Comparison of ENCODE assay signal across 27 cellular contexts in the genomic region with DNA sequence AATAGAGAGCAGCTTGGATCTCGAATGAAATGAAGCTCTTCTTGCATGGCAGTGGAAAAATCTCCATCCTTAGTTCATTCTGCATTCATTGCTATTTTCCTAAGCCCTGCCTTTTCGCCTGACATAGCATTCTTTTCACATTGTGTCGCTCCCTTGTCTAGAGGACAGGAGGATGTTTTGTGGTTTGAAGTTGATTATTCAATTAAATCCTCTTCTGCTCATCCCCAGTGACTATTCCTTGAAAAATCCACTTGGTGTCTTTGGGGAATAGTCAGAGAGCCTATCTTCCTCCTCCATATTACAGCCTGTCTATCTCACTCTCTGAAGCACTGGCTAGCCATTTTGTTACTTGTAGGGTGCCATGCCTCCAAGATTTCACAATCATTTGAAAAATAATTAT.
DNase-seq lines count a peak whose midpoint lies in the region; ATAC-seq, FAIRE-seq and TF ChIP-seq lines count a peak whose summit lies in the region.
"Had no signal": no experiment of that assay in that cellular context is flagged by ENCODE, and none has a peak within 500 bp of the region (broad histone marks: within the 10 kb centered on the region; RNA-seq: fewer than 3 reads in every experiment).

No MANE protein-coding gene starts in this region.

- no peaks in the 10 kb centered on the region for H3K36me3 Mint-ChIP-seq in HFFc6 (ENCODE audit: low read depth)
- H3K36me3 Mint-ChIP-seq in natural killer cell treated with Interleukin-12 subunit alpha and Interleukin-12 subunit beta and Interleukin-15 and Interleukin-18, amount 100 ng/mL, for 72 hours = no peaks in the 10 kb centered on the region
- no peaks in the 10 kb centered on the region for H3K36me3 Mint-ChIP-seq in CD4-positive, alpha-beta T cell (ENCODE audit: low read depth)

- H3K4me3 Mint-ChIP-seq in HFFc6 = no peak overlapping the region
- H3K4me3 Mint-ChIP-seq in natural killer cell treated with Interleukin-12 subunit alpha and Interleukin-12 subunit beta and Interleukin-15 and Interleukin-18, amount 100 ng/mL, for 72 hours = no peak overlapping the region
- no peak overlapping the region for H3K4me3 Mint-ChIP-seq in CD4-positive, alpha-beta T cell
- H3K4me3 Mint-ChIP-seq: activated CD4-positive, alpha-beta T cell treated with anti-CD3 and anti-CD28 coated beads, Interleukin-2, amount 10 ng/mL, durations not matched to agents 7 days and 5 days; activated naive CD8-positive, alpha-beta T cell treated with anti-CD3 and anti-CD28 coated beads, Interleukin-2, amount 50 U/mL, for 24 hours; naive thymus-derived CD4-positive, alpha-beta T cell; stimulated activated naive CD8-positive, alpha-beta T cell treated with anti-CD3 and anti-CD28 coated beads, Interleukin-15, Interleukin-2, amounts not matched to agents 100 ng/mL and 50 ng/mL, for 24 hours; T-cell had no signal

- H3K27ac ChIP-seq in brain microvascular endothelial cell = no peak overlapping the region
- H3K27ac ChIP-seq in keratinocyte (ENCODE audit: control insufficient read depth, insufficient read depth, low read length) = no peak overlapping the region
- H3K27ac ChIP-seq in esophagus muscularis mucosa (replicated peaks in 1 of 4) = no peak overlapping the region
- H3K27ac ChIP-seq in CD4-positive, alpha-beta T cell (ENCODE audit: low read depth, low read length) = no peak overlapping the region
- H3K27ac ChIP-seq: A549, cardiac muscle cell, pancreas had no signal

- H3K9ac ChIP-seq in keratinocyte (ENCODE audit: control insufficient read depth, extremely low read depth, insufficient read depth, low read length) = no peak overlapping the region

- H3K9me3 ChIP-seq in keratinocyte (ENCODE audit: control insufficient read depth, low read depth, low read length) (no peaks in the 10 kb centered on the region), esophagus muscularis mucosa (no peaks in the 10 kb centered on the region)
- H3K9me3 ChIP-seq in CD4-positive, alpha-beta T cell (ENCODE audit: control insufficient read depth, low read length) = no peaks in the 10 kb centered on the region
- H3K9me3 ChIP-seq: A549, pancreas had no signal

- no peaks in the 10 kb centered on the region for H3K4me1 ChIP-seq in keratinocyte (ENCODE audit: control insufficient read depth, extremely low read depth, insufficient read depth, low read length)
- H3K4me1 ChIP-seq in esophagus muscularis mucosa = no peaks in the 10 kb centered on the region
- H3K4me1 ChIP-seq: A549, pancreas had no signal

- H3K27me3 Mint-ChIP-seq in HFFc6 (ENCODE audit: insufficient read depth) = peaks cover 6% of the 10 kb centered on the region; the same call in 1 of the 2 replicates
- peaks cover 0 to 2% of the 10 kb centered on the region in 2 donors for H3K27me3 Mint-ChIP-seq in natural killer cell treated with Interleukin-12 subunit alpha and Interleukin-12 subunit beta and Interleukin-15 and Interleukin-18, amount 100 ng/mL, for 72 hours
- no peaks in the 10 kb centered on the region for H3K27me3 Mint-ChIP-seq in CD4-positive, alpha-beta T cell
- H3K27me3 Mint-ChIP-seq: activated CD4-positive, alpha-beta T cell treated with anti-CD3 and anti-CD28 coated beads, Interleukin-2, amount 10 ng/mL, durations not matched to agents 7 days and 5 days; activated naive CD8-positive, alpha-beta T cell treated with anti-CD3 and anti-CD28 coated beads, Interleukin-2, amount 50 U/mL, for 24 hours; naive thymus-derived CD4-positive, alpha-beta T cell; stimulated activated naive CD8-positive, alpha-beta T cell treated with anti-CD3 and anti-CD28 coated beads, Interleukin-15, Interleukin-2, amounts not matched to agents 100 ng/mL and 50 ng/mL, for 24 hours; T-cell had no signal

- POLR2A ChIA-PET in CD4-positive, alpha-beta T cell (lab: Charles Lee) = no interaction called here

- no peaks in the 10 kb centered on the region for H4K20me1 ChIP-seq in keratinocyte (ENCODE audit: control insufficient read depth, extremely low read depth, insufficient read depth, low read length)

- ATAC-seq in omental fat pad (ENCODE audit: low FRiP score) = no peak
- no peak for ATAC-seq in natural killer cell treated with Interleukin-12 subunit alpha and Interleukin-12 subunit beta and Interleukin-15 and Interleukin-18, amount 100 ng/mL, for 72 hours
- ATAC-seq in CD4-positive, alpha-beta T cell (ENCODE audit: poor library complexity) = no peak
- ATAC-seq: A549; activated naive CD8-positive, alpha-beta T cell treated with anti-CD3 and anti-CD28 coated beads, Interleukin-2, amount 50 U/mL, for 24 hours; naive thymus-derived CD4-positive, alpha-beta T cell; pancreas; T-cell had no signal

- intact Hi-C loops in esophagus muscularis mucosa (cut with DNase I) = no loop called here
- intact Hi-C loops in CD4-positive, alpha-beta T cell (cut with DNase I, micrococcal nuclease) = no loop called here

- no peak overlapping the region for H3K4me2 ChIP-seq in keratinocyte (ENCODE audit: control insufficient read depth, extremely low read depth, insufficient read depth, low read depth, low read length)
- H3K4me2 ChIP-seq: A549 had no signal

- TF ChIP-seq CTCF in HFFc6 (IDR thresholded peaks at IDR 0.05) = no peak
- TF ChIP-seq CTCF in brain microvascular endothelial cell (IDR thresholded peaks at IDR 0.05; ENCODE audit: low read depth, low read length, missing control alignments) = no peak
- no peak for TF ChIP-seq CTCF in keratinocyte (optimal IDR thresholded peaks at IDR 0.05 in 1 of 3, IDR thresholded peaks at IDR 0.05 in 1 of 3, conservative IDR thresholded peaks at IDR 0.05 in 1 of 3; ENCODE audit: extremely low read depth in 1 of 3, insufficient read depth in 2 of 3, low read length in 3 of 3)
- TF ChIP-seq CTCF in omental fat pad (IDR thresholded peaks at IDR 0.05) = no peak
- TF ChIP-seq CTCF in esophagus muscularis mucosa (IDR thresholded peaks at IDR 0.05) = no peak
- no peak for TF ChIP-seq CTCF in CD4-positive, alpha-beta T cell (IDR thresholded peaks at IDR 0.05)

- H2AFZ ChIP-seq in keratinocyte (ENCODE audit: control insufficient read depth, low read length) = no peak overlapping the region

- no peak overlapping the region for H3K27ac Mint-ChIP-seq in HFFc6
- no peak overlapping the region for H3K27ac Mint-ChIP-seq in natural killer cell treated with Interleukin-12 subunit alpha and Interleukin-12 subunit beta and Interleukin-15 and Interleukin-18, amount 100 ng/mL, for 72 hours
- H3K27ac Mint-ChIP-seq in CD4-positive, alpha-beta T cell = no peak overlapping the region
- H3K27ac Mint-ChIP-seq: activated CD4-positive, alpha-beta T cell treated with anti-CD3 and anti-CD28 coated beads, Interleukin-2, amount 10 ng/mL, durations not matched to agents 7 days and 5 days; activated naive CD8-positive, alpha-beta T cell treated with anti-CD3 and anti-CD28 coated beads, Interleukin-2, amount 50 U/mL, for 24 hours; naive thymus-derived CD4-positive, alpha-beta T cell; stimulated activated naive CD8-positive, alpha-beta T cell treated with anti-CD3 and anti-CD28 coated beads, Interleukin-15, Interleukin-2, amounts not matched to agents 100 ng/mL and 50 ng/mL, for 24 hours; T-cell had no signal

- H3K27me3 ChIP-seq in brain microvascular endothelial cell (replicated peaks) = no peaks in the 10 kb centered on the region
- H3K27me3 ChIP-seq in keratinocyte (ENCODE audit: control insufficient read depth, extremely low read depth, insufficient read depth, low read length) = no peaks in the 10 kb centered on the region
- H3K27me3 ChIP-seq in esophagus muscularis mucosa = no peaks in the 10 kb centered on the region
- no peaks in the 10 kb centered on the region for H3K27me3 ChIP-seq in CD4-positive, alpha-beta T cell (ENCODE audit: control insufficient read depth, insufficient read depth, low read length)
- H3K27me3 ChIP-seq: cardiac muscle cell, dorsolateral prefrontal cortex, pancreas had no signal

- no peak for TF ChIP-seq POLR2A in esophagus muscularis mucosa (IDR thresholded peaks at IDR 0.05; ENCODE audit: low read depth)

- H3K4me3 ChIP-seq in brain microvascular endothelial cell (ENCODE audit: low read depth, low read length) = no peak overlapping the region
- no peak overlapping the region for H3K4me3 ChIP-seq in keratinocyte (ENCODE audit: control insufficient read depth in 2 of 3, extremely low read depth in 1 of 3, insufficient read depth in 2 of 3, low read depth in 1 of 3, low read length in 3 of 3)
- H3K4me3 ChIP-seq in esophagus muscularis mucosa = no peak overlapping the region
- H3K4me3 ChIP-seq: A549, cardiac muscle cell, dorsolateral prefrontal cortex, pancreas had no signal

- H3K36me3 ChIP-seq in brain microvascular endothelial cell (replicated peaks) (no peaks in the 10 kb centered on the region), keratinocyte (ENCODE audit: control insufficient read depth in 2 of 2, extremely low read depth in 1 of 2, insufficient read depth in 2 of 2, low read length in 2 of 2) (no peaks in the 10 kb centered on the region), esophagus muscularis mucosa (no peaks in the 10 kb centered on the region)
- H3K36me3 ChIP-seq: cardiac muscle cell, pancreas had no signal

- no peaks in the 10 kb centered on the region for H3K9me1 ChIP-seq in keratinocyte (ENCODE audit: control insufficient read depth, extremely low read depth, insufficient read depth, low read length)

- H3K9me3 Mint-ChIP-seq in HFFc6 = no peaks in the 10 kb centered on the region
- no peaks in the 10 kb centered on the region for H3K9me3 Mint-ChIP-seq in natural killer cell treated with Interleukin-12 subunit alpha and Interleukin-12 subunit beta and Interleukin-15 and Interleukin-18, amount 100 ng/mL, for 72 hours
- no peaks in the 10 kb centered on the region for H3K9me3 Mint-ChIP-seq in CD4-positive, alpha-beta T cell
- H3K9me3 Mint-ChIP-seq: activated CD4-positive, alpha-beta T cell treated with anti-CD3 and anti-CD28 coated beads, Interleukin-2, amount 10 ng/mL, durations not matched to agents 7 days and 5 days; activated naive CD8-positive, alpha-beta T cell treated with anti-CD3 and anti-CD28 coated beads, Interleukin-2, amount 50 U/mL, for 24 hours; naive thymus-derived CD4-positive, alpha-beta T cell; stimulated activated naive CD8-positive, alpha-beta T cell treated with anti-CD3 and anti-CD28 coated beads, Interleukin-15, Interleukin-2, amounts not matched to agents 100 ng/mL and 50 ng/mL, for 24 hours; T-cell had no signal

- H3K79me2 ChIP-seq in keratinocyte (ENCODE audit: control insufficient read depth, insufficient read depth, low read length) = no peaks in the 10 kb centered on the region

- CTCF ChIA-PET in CD4-positive, alpha-beta T cell (lab: Charles Lee) = no interaction called here

- dilution Hi-C loops in keratinocyte (cut with MboI; ENCODE audit: extremely low pct_ligation_motif_present, low sequenced_read_pairs) = no loop called here

- no peak for TF ChIP-seq EP300 in esophagus muscularis mucosa (IDR thresholded peaks at IDR 0.05)

- in situ Hi-C loops in brain microvascular endothelial cell (cut with HindIII; ENCODE audit: low pct_ligation_motif_present, low sequenced_read_pairs) = no loop called here

- H3K4me1 Mint-ChIP-seq in HFFc6 (ENCODE audit: low read depth) = peaks cover 14% of the 10 kb centered on the region
- no peaks in the 10 kb centered on the region for H3K4me1 Mint-ChIP-seq in natural killer cell treated with Interleukin-12 subunit alpha and Interleukin-12 subunit beta and Interleukin-15 and Interleukin-18, amount 100 ng/mL, for 72 hours (ENCODE audit: low read depth in 2 of 2)
- no peaks in the 10 kb centered on the region for H3K4me1 Mint-ChIP-seq in CD4-positive, alpha-beta T cell (ENCODE audit: low read depth)

- 79% methylated on average over 3 of the region's 3 CpGs for WGBS in esophagus muscularis mucosa

- peak; percentile 8 for DNase-seq in A172 (ENCODE audit: low spot score)
- peak; percentile 74 for DNase-seq in HFFc6
- peak; percentile 31 for DNase-seq in brain microvascular endothelial cell
- peak; percentile 0 for DNase-seq in keratinocyte (ENCODE audit: low read depth, low spot score)
- DNase-seq in omental fat pad (ENCODE audit: low spot score) = no peak
- no peak for DNase-seq in natural killer cell treated with Interleukin-12 subunit alpha and Interleukin-12 subunit beta and Interleukin-15 and Interleukin-18, amount 100 ng/mL, for 72 hours (ENCODE audit: low spot score)
- DNase-seq in esophagus muscularis mucosa (ENCODE audit: extremely low spot score) = no peak
- DNase-seq in CD4-positive, alpha-beta T cell = no peak
- DNase-seq: activated CD4-positive, alpha-beta T cell treated with anti-CD3 and anti-CD28 coated beads, Interleukin-2, amount 10 ng/mL, durations not matched to agents 7 days and 5 days; activated CD8-positive, alpha-beta memory T cell treated with anti-CD3 and anti-CD28 coated beads, Interleukin-2, amount 50 U/mL, for 4 hours; activated effector memory CD4-positive, alpha-beta T cell treated with Interleukin-2 at 50 U/mL for 16 hours; activated naive CD8-positive, alpha-beta T cell treated with anti-CD3 and anti-CD28 coated beads, Interleukin-2, amount 50 U/mL, for 24 hours; DMS 273 treated with DMSO at 0.1 percent for 48 hours; dorsolateral prefrontal cortex; Karpas-422; mammary epithelial cell; naive thymus-derived CD4-positive, alpha-beta T cell; NCI-H1417; NCI-H2107; pancreas; SHP77; stimulated activated CD4-positive, alpha-beta T cell treated with anti-CD3 and anti-CD28 coated beads, Interleukin-2, amount 100 ng/mL, for 24 hours; T-cell; trophoblast cell had no signal

- FAIRE-seq in keratinocyte (lab: Jason Lieb, UNC) = peak; percentile 76
- FAIRE-seq: A549, pancreas had no signal

Comparison
In these comparisons a context has a peak if more than half of its experiments do, and no peak if none do; other contexts are left out.
1. DNase-seq: peak in A172 (single experiment), HFFc6 (single experiment), brain microvascular endothelial cell (single experiment) and keratinocyte (single experiment); none in omental fat pad (single experiment), natural killer cell treated with Interleukin-12 subunit alpha and Interleukin-12 subunit beta and Interleukin-15 and Interleukin-18, amount 100 ng/mL, for 72 hours (single experiment), esophagus muscularis mucosa (single experiment) and CD4-positive, alpha-beta T cell (0 of 10).